ENCODE assay signal across 8 cellular contexts in the genomic region with DNA sequence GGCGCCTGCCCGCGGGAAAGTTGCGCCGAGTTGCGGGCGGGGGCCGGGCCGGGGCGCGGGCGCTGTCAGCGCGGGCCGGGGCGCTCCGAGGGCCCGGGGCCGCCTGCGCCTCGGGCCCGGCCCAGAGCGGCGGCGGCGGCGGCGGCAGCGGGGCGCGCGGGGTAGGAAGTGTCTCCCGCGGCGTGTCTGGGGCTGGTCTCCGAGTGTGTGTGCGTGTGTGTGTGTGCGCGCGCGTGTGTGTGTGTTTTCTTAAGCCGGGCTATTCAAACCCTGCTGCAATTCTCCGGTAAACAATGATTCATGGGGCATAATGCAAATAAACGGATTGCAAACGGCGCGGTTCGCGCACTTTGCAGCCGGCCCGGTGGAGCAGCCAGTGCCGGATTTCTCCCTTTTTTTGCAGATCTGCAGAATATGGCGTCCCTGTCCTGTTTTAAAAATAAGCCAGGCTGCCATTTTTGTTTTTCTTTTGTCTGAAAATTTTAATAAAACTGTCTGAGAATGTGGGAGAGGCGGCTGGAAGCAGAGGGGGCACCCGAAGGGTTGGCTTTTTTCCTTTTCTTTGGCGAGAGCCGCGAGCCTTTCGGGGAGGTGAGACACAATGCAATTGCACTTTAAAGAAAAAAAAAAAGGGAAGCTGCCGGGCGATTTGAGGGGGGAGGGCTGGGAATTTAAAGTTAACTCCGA. TPM values are rescaled to one million over a fixed set of nuclear protein-coding genes. Genes with fewer than 3 reads are reported as not detected.
DNase-seq lines count a peak whose midpoint lies in the region; ATAC-seq and TF ChIP-seq lines count a peak whose summit lies in the region.

No MANE protein-coding gene starts in this region.

- no peaks in the 10 kb centered on the region for H3K27me3 ChIP-seq in liver (ENCODE audit: control insufficient read depth in 4 of 4, insufficient read depth in 4 of 4, low read length in 3 of 4)

- peaks cover 8 to 32% (median 21%) of the 10 kb centered on the region in 4 donors for H3K4me1 ChIP-seq in liver (ENCODE audit: control insufficient read depth in 4 of 4, insufficient read depth in 4 of 4, low read length in 3 of 4)

- H3K9ac ChIP-seq in liver (ENCODE audit: low read depth in 1 of 2, low read length in 2 of 2) = peak overlapping the region; percentile 60 to 93

- TF ChIP-seq RAD21 in liver (IDR thresholded peaks at IDR 0.05) = no peak

- ATAC-seq in HG02642 (IDR thresholded peaks at IDR 0.05; ENCODE audit: poor library complexity, unreplicated experiment) (peak; percentile 43), GM21576 (IDR thresholded peaks at IDR 0.05; ENCODE audit: unreplicated experiment) (no peak)

- peak overlapping the region; percentile 77 to 82 for H3K27ac ChIP-seq in liver (ENCODE audit: low read depth in 1 of 2, low read length in 2 of 2)

- no peak for TF ChIP-seq CTCF in liver (IDR thresholded peaks at IDR 0.05; ENCODE audit: low read depth, low read length, missing input control)

- under 1% methylated on average over 62 of the region's 62 CpGs for WGBS in liver

- H3K9me3 ChIP-seq in liver (ENCODE audit: control insufficient read depth in 4 of 4, low read length in 3 of 4) = no peaks in the 10 kb centered on the region

- H3K4me3 ChIP-seq in liver (ENCODE audit: low read depth in 1 of 3, low read length in 3 of 3) = peak overlapping the region; percentile 44 to 90 (median 77)

- no peaks in the 10 kb centered on the region for H3K36me3 ChIP-seq in liver (ENCODE audit: control insufficient read depth in 4 of 4, insufficient read depth in 3 of 4, low read depth in 1 of 4, low read length in 3 of 4)

- DNase-seq in Daoy (ENCODE audit: low read depth) (peak; percentile 76), NCI-H510A (lab: John Stamatoyannopoulos, UW) (peak; percentile 36), dermis blood vessel endothelial cell (peak; percentile 63)
- DNase-seq in activated CD4-positive, alpha-beta T cell treated with anti-CD3 and anti-CD28 coated beads, Interleukin-2, amount 50 U/mL, for 24 hours (ENCODE audit: low read depth in 1 of 2, low spot score in 1 of 2) = peak; percentile 16 to 29
- peak; percentile 48 for DNase-seq in stimulated activated CD4-positive, alpha-beta T cell treated with anti-CD3 and anti-CD28 coated beads, Interleukin-2, amount 100 ng/mL, for 4 hours (ENCODE audit: low read depth)

TF ChIP-seq in liver, 16 proteins besides CTCF, POLR2A, EP300 and RAD21:
- peak; percentile 21 to 26 for TF ChIP-seq RXRA (IDR thresholded peaks at IDR 0.05)
- TF ChIP-seq HNF4A (conservative IDR thresholded peaks at IDR 0.05) = peak; percentile 47 to 48
- no peak for TF ChIP-seq GABPA (IDR thresholded peaks at IDR 0.05 in 1 of 2, conservative IDR thresholded peaks at IDR 0.05 in 1 of 2)
- TF ChIP-seq TAF1 (conservative IDR thresholded peaks at IDR 0.05) = peak; percentile 76
- TF ChIP-seq, protein P1, sequence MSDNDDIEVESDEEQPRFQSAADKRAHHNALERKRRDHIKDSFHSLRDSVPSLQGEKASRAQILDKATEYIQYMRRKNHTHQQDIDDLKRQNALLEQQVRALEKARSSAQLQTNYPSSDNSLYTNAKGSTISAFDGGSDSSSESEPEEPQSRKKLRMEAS (IDR thresholded peaks at IDR 0.05) = peak; percentile 18
- TF ChIP-seq NR2F2 (IDR thresholded peaks at IDR 0.05) = no peak
- peak; percentile 35 for TF ChIP-seq FOXA1 (IDR thresholded peaks at IDR 0.05)
- TF ChIP-seq SP1 (IDR thresholded peaks at IDR 0.05) = peak; percentile 36
- peak; percentile 62 for TF ChIP-seq FOXA2 (IDR thresholded peaks at IDR 0.05)
- TF ChIP-seq HNF4G (IDR thresholded peaks at IDR 0.05) = no peak
- TF ChIP-seq, protein P2, sequence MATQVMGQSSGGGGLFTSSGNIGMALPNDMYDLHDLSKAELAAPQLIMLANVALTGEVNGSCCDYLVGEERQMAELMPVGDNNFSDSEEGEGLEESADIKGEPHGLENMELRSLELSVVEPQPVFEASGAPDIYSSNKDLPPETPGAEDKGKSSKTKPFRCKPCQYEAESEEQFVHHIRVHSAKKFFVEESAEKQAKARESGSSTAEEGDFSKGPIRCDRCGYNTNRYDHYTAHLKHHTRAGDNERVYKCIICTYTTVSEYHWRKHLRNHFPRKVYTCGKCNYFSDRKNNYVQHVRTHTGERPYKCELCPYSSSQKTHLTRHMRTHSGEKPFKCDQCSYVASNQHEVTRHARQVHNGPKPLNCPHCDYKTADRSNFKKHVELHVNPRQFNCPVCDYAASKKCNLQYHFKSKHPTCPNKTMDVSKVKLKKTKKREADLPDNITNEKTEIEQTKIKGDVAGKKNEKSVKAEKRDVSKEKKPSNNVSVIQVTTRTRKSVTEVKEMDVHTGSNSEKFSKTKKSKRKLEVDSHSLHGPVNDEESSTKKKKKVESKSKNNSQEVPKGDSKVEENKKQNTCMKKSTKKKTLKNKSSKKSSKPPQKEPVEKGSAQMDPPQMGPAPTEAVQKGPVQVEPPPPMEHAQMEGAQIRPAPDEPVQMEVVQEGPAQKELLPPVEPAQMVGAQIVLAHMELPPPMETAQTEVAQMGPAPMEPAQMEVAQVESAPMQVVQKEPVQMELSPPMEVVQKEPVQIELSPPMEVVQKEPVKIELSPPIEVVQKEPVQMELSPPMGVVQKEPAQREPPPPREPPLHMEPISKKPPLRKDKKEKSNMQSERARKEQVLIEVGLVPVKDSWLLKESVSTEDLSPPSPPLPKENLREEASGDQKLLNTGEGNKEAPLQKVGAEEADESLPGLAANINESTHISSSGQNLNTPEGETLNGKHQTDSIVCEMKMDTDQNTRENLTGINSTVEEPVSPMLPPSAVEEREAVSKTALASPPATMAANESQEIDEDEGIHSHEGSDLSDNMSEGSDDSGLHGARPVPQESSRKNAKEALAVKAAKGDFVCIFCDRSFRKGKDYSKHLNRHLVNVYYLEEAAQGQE (IDR thresholded peaks at IDR 0.05) = peak; percentile 54
- TF ChIP-seq YY1 (IDR thresholded peaks at IDR 0.05) = peak; percentile 97
- TF ChIP-seq, protein P3, sequence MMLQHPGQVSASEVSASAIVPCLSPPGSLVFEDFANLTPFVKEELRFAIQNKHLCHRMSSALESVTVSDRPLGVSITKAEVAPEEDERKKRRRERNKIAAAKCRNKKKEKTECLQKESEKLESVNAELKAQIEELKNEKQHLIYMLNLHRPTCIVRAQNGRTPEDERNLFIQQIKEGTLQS (IDR thresholded peaks at IDR 0.05) = peak; percentile 21
- TF ChIP-seq JUND (IDR thresholded peaks at IDR 0.05) = peak; percentile 69 to 74

RNA-seq across cellular contexts. Expression of a gene that starts 0.6 kb away (rescaled TPM):
- 6.5 and 14.6 TPM in 2 replicates for total RNA-seq in Daoy (2014; rRNA removed; shearing (Covaris generic))
- total RNA-seq in dermis blood vessel endothelial cell (3.2 and 10.2 TPM in 2 replicates), liver (1 to 10 TPM; 2.3 to 6.2 TPM)
- 1 to 10 TPM; 4.6 to 6.3 TPM for polyA plus RNA-seq in liver

Comparison
In these comparisons a context has a peak if more than half of its experiments do, and no peak if none do; other contexts are left out.
1. DNase-seq: peak in every context shown above with its lines; median percentile 76 in Daoy; 63 in dermis blood vessel endothelial cell; 48 in stimulated activated CD4-positive, alpha-beta T cell treated with anti-CD3 and anti-CD28 coated beads, Interleukin-2, amount 100 ng/mL, for 4 hours; 36 in NCI-H510A; 22 in activated CD4-positive, alpha-beta T cell treated with anti-CD3 and anti-CD28 coated beads, Interleukin-2, amount 50 U/mL, for 24 hours.